22 cellular contexts compared by ENCODE assay signal in genomic region chr7:123844712-123845219, GRCh38. TPM values are rescaled to one million over a fixed set of nuclear protein-coding genes. Genes with fewer than 3 reads are reported as not detected.
DNase-seq lines count a peak whose midpoint lies in the region; ATAC-seq, FAIRE-seq and TF ChIP-seq lines count a peak whose summit lies in the region.
"Had no signal": no experiment of that assay in that cellular context is flagged by ENCODE, and none has a peak within 500 bp of the region (broad histone marks: within the 10 kb centered on the region; RNA-seq: fewer than 3 reads in every experiment).

Gene HYAL4 (plus strand): TSS chr7:123845169. CDS start chr7:123868274, 23,105 bp downstream.

- H3K9me3 Mint-ChIP-seq in type B pancreatic cell: no peaks in the 10 kb centered on the region

- H3K36me3 Mint-ChIP-seq in type B pancreatic cell: no peaks in the 10 kb centered on the region
- H3K36me3 Mint-ChIP-seq: CD8-positive, alpha-beta memory T cell had no signal

- H4K20me1 ChIP-seq in PC-9 (ENCODE audit: insufficient read depth): no peaks in the 10 kb centered on the region

- H3K4me2 ChIP-seq in A549: peak within 1 kb of the TSS; percentile 29; the same call in 1 of the 3 replicates
- peak within 1 kb of the TSS; percentile 60 for H3K4me2 ChIP-seq in PC-9

- H3K9me3 ChIP-seq in A549 (no peaks in the 10 kb centered on the region; the same call in 2 of the 3 replicates), PC-9 (ENCODE audit: insufficient read depth, low read depth) (no peaks in the 10 kb centered on the region; the same call in 1 of the 2 replicates), mucosa of stomach (ENCODE audit: control insufficient read depth, low read length) (no peaks in the 10 kb centered on the region), adrenal gland (replicated peaks in 1 of 3) (no peaks in the 10 kb centered on the region)
- H3K9me3 ChIP-seq: BE2C, SJSA1 had no signal

- intact Hi-C loops in PC-9 (cut with micrococcal nuclease; ENCODE audit: unreplicated experiment): no loop called here
- intact Hi-C loops in adrenal gland (cut with DNase I): no loop called here

- H3K9me2 ChIP-seq in PC-9 (ENCODE audit: insufficient read depth): no peaks in the 10 kb centered on the region

- TF ChIP-seq RAD21 in A549 (conservative IDR thresholded peaks at IDR 0.05 in 1 of 2, IDR thresholded peaks at IDR 0.05 in 1 of 2): no peak

- H3K4me1 ChIP-seq in A549: 0 out of 3 replicates have a peak, but pooled peaks cover 5% of the 10 kb centered on the region
- peaks cover 37% of the 10 kb centered on the region for H3K4me1 ChIP-seq in PC-9 (replicated peaks; ENCODE audit: insufficient read depth)
- peaks cover 13% of the 10 kb centered on the region for H3K4me1 ChIP-seq in mucosa of stomach (ENCODE audit: control insufficient read depth, insufficient read depth, low read length)
- H3K4me1 ChIP-seq in adrenal gland (replicated peaks in 1 of 2): no peaks in the 10 kb centered on the region
- H3K4me1 ChIP-seq: BE2C, SJSA1 had no signal

- no peak for TF ChIP-seq EP300 in A549 (IDR thresholded peaks at IDR 0.05)

- no peak for ATAC-seq in A549
- ATAC-seq: Panc1 had no signal

- peaks cover 14% of the 10 kb centered on the region for H3F3A ChIP-seq in PC-9 (ENCODE audit: insufficient read depth, low read depth)

- CTCF ChIA-PET in A549 (lab: Yijun Ruan, JAX): interaction anchor here (0.6 to 3.9 kb wide), 5 partner anchors 21 to 96 kb away, joined by 3 to 19 read pairs (median 3); partner anchors contain the start of gene WASL
- CTCF ChIA-PET in PC-9 (lab: Charles Lee): no interaction called here

- no peak within 1 kb of the TSS for H3K9ac ChIP-seq in mucosa of stomach (ENCODE audit: low read length)

- POLR2A ChIA-PET in A549 (lab: Yijun Ruan, JAX) (no interaction called here), PC-9 (lab: Charles Lee; ENCODE audit: unreplicated experiment) (no interaction called here)

- H3K27me3 Mint-ChIP-seq in type B pancreatic cell: no peaks in the 10 kb centered on the region

- H3K4me3 Mint-ChIP-seq in type B pancreatic cell: no peak within 1 kb of the TSS
- H3K4me3 Mint-ChIP-seq: CD8-positive, alpha-beta memory T cell had no signal

- no peaks in the 10 kb centered on the region for H3K36me3 ChIP-seq in PC-9 (ENCODE audit: low read depth)
- no peaks in the 10 kb centered on the region for H3K36me3 ChIP-seq in mucosa of stomach (ENCODE audit: control insufficient read depth, insufficient read depth, low read length)
- no peaks in the 10 kb centered on the region for H3K36me3 ChIP-seq in adrenal gland (replicated peaks in 1 of 2)
- H3K36me3 ChIP-seq: BE2C, SJSA1 had no signal

- H3K4me3 ChIP-seq in A549 (no peak within 1 kb of the TSS), PC-9 (no peak within 1 kb of the TSS), epithelial cell of esophagus (ENCODE audit: low read length) (no peak within 1 kb of the TSS), mucosa of stomach (ENCODE audit: low read length) (peak within 1 kb of the TSS; percentile 14), adrenal gland (no peak within 1 kb of the TSS)
- H3K4me3 ChIP-seq: SJSA1 had no signal

- no peak for FAIRE-seq in A549 (lab: Jason Lieb, UNC)
- FAIRE-seq: D721Med, H54 had no signal

- no peak within 1 kb of the TSS for H2AFZ ChIP-seq in PC-9

- H3K27ac ChIP-seq in A549: no peak within 1 kb of the TSS
- H3K27ac ChIP-seq in PC-9: peak within 1 kb of the TSS; percentile 73
- no peak within 1 kb of the TSS for H3K27ac ChIP-seq in adrenal gland
- H3K27ac ChIP-seq: SJSA1 had no signal

- no peaks in the 10 kb centered on the region for H3K27me3 ChIP-seq in PC-9 (ENCODE audit: insufficient read depth, low read depth)
- H3K27me3 ChIP-seq in mucosa of stomach (ENCODE audit: control insufficient read depth, insufficient read depth, low read length): no peaks in the 10 kb centered on the region
- H3K27me3 ChIP-seq in adrenal gland: no peaks in the 10 kb centered on the region
- H3K27me3 ChIP-seq: BE2C, SJSA1 had no signal

- H3K27ac Mint-ChIP-seq in type B pancreatic cell: no peak within 1 kb of the TSS

- no TSS peak for BruUV-seq in PC-9 (replicated peaks; lab: Mats Ljungman, UMichigan)

- no peaks in the 10 kb centered on the region for H3K79me2 ChIP-seq in PC-9 (ENCODE audit: low read depth)

- TF ChIP-seq POLR2A in A549 (IDR thresholded peaks at IDR 0.05; ENCODE audit: low read length) (no peak), adrenal gland (IDR thresholded peaks at IDR 0.05) (no peak)

- H3K4me1 Mint-ChIP-seq in type B pancreatic cell (ENCODE audit: unreplicated experiment): no peaks in the 10 kb centered on the region
- H3K4me1 Mint-ChIP-seq: CD8-positive, alpha-beta memory T cell had no signal

- WGBS in A549 (ENCODE audit: missing lambda C conversion rate): 77% methylated on average over 11 of the region's 11 CpGs
- 86 to 91% (median 87%) methylated on average over 8 to 11 of the region's 11 CpGs for WGBS in adrenal gland, 4 donors

- no peak for TF ChIP-seq CTCF in A549 (IDR thresholded peaks at IDR 0.05)
- TF ChIP-seq CTCF in PC-9 (conservative IDR thresholded peaks at IDR 0.05): no peak
- no peak for TF ChIP-seq CTCF in epithelial cell of esophagus (IDR thresholded peaks at IDR 0.05; ENCODE audit: insufficient read depth, low read depth, low read length, missing control alignments)
- TF ChIP-seq CTCF in adrenal gland (IDR thresholded peaks at IDR 0.05): no peak
- no peak for TF ChIP-seq CTCF in type B pancreatic cell (conservative IDR thresholded peaks at IDR 0.05)

- DNase-seq in A549 (ENCODE audit: low read depth in 1 of 2, low spot score in 1 of 2): no peak
- no peak for DNase-seq in PC-9
- DNase-seq in epithelial cell of esophagus (ENCODE audit: low read depth): peak; percentile 77
- no peak for DNase-seq in adrenal gland
- no peak for DNase-seq in NCI-H1105 (lab: John Stamatoyannopoulos, UW)
- no peak for DNase-seq in kidney tubule cell (ENCODE audit: low spot score)
- no peak for DNase-seq in type B pancreatic cell (ENCODE audit: extremely low spot score, unreplicated experiment)
- DNase-seq: 8988T; BE2C; CD8-positive, alpha-beta memory T cell; DMS79; KG1; MV-4-11; NCI-H1417; NCI-H187 treated with DMSO at 0.1 percent for 48 hours; NCI-H226; NCI-H524 had no signal

TF ChIP-seq in A549, 52 proteins besides CTCF, POLR2A, EP300 and RAD21:
- TF ChIP-seq E2F6 (IDR thresholded peaks at IDR 0.05; ENCODE audit: borderline replicate concordance, low read depth) (no peak), MAX (IDR thresholded peaks at IDR 0.05) (no peak), CBX8 (IDR thresholded peaks at IDR 0.05) (no peak), REST (IDR thresholded peaks at IDR 0.05) (no peak)

RNA-seq across cellular contexts. Expression of gene HYAL4, which starts in this region (rescaled TPM):
- polyA plus RNA-seq in A549 (2011; rRNA removed) (0.16 and 0.30 TPM in 2 replicates), A549 (2017; fragmentation: RNase III; extraction: RNeasy Plus Mini Kit Qiagen cat#74134 plus additional on column Dnase treatment) (0.05 TPM in 1 of 3 replicates, not detected in the others), adrenal gland (not detected)
- polyA plus RNA-seq in A549 (2012; cell fraction: cytosol; rRNA removed): 0.05 TPM in 1 of 2 replicates, not detected in the other
- polyA plus RNA-seq in A549 (2012; cell fraction: nucleus; rRNA removed): not detected in 2 replicates
- polyA minus RNA-seq in A549 (2011; rRNA and poly(A)+ RNA removed): not detected in 2 replicates
- total RNA-seq in PC-9 (2021) (not detected in 2 replicates), adrenal gland (not detected), type B pancreatic cell (ENCODE audit: low replicate concordance) (0.21 TPM in 1 of 2 replicates, not detected in the other)
- total RNA-seq: CD8-positive, alpha-beta memory T cell; SJSA1 had no signal
- polyA plus RNA-seq: CD8-positive, alpha-beta memory T cell had no signal
